Comparison of ENCODE assay signal across 1 cellular context in the genomic region with DNA sequence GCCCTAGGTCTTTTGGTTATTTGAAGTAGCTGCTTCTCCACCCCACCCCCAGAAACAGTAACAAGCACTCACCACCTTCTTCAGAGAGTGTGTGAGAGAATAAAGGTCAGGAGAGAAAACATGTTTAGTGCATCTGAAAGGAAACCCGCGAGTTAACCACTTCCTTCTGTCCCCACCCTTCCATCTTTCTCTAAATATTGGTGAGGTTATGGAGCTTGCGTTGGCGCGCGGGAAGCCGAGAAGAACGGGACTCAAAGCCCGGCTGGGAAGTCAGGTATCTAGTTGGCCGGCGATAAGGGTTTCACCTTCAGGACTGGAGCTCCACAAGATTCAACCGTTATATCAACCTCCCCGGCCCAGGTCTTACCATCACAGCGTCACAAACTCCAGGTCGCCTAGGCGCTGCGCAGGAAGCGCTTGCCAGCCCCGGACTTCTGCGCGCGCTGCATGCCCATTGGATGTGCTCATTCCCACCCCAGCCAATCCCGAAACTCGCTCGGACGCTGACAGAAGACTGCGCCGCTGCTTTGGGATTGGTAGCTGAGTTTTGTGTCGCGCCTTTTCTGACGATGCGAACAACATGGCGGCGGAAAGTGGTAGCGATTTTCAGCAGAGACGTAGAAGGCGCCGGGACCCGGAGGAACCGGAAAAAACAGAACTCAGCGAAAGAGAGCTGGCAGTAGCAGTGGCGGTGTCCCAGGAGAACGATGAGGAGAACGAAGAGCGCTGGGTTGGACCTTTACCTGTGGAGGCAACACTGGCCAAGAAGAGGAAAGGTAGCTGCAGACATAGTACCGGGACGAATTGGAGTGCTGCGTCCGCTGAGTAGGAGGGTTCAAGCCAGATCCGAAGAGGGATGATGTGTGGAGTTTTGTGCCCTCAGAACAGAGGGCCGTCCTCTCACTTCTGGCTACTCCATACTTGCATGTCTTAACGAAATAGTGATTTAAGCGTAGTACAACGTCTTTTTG.
TF ChIP-seq lines count a peak whose summit lies in the region.

A gene with protein sequence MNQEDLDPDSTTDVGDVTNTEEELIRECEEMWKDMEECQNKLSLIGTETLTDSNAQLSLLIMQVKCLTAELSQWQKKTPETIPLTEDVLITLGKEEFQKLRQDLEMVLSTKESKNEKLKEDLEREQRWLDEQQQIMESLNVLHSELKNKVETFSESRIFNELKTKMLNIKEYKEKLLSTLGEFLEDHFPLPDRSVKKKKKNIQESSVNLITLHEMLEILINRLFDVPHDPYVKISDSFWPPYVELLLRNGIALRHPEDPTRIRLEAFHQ (minus strand): TSS at position 438 of the 971 bp plus-strand sequence. CDS start 8,261 bp downstream, outside the sequence.
A gene (plus strand): TSS at position 566 of the 971 bp plus-strand sequence. CDS start 15 bp downstream, at position 581.

TF ChIP-seq in HepG2, 621 proteins besides CTCF, POLR2A, EP300 and RAD21 (continued from another document and continues in another):
- TF ChIP-seq ZNF432 (CRISPR knock-in tag; IDR thresholded peaks at IDR 0.05; ENCODE audit: borderline replicate concordance) (no peak), ZNF652 (CRISPR knock-in tag; IDR thresholded peaks at IDR 0.05; ENCODE audit: borderline replicate concordance, low read depth) (no peak), ISL2 (CRISPR knock-in tag; IDR thresholded peaks at IDR 0.05) (peak; percentile 55), RELA (CRISPR knock-in tag; IDR thresholded peaks at IDR 0.05) (0 out of 2 replicates have a peak, but pooled peaks have one; percentile 61), ZNF292 (CRISPR knock-in tag; IDR thresholded peaks at IDR 0.05; ENCODE audit: borderline replicate concordance, low read depth) (peak; percentile 30; the same call in 1 of the 2 replicates), GTF3A (CRISPR knock-in tag; conservative IDR thresholded peaks at IDR 0.05) (no peak), ZNF772 (CRISPR knock-in tag; IDR thresholded peaks at IDR 0.05) (peak; percentile 37; the same call in 1 of the 2 replicates), TOPORS (CRISPR knock-in tag; IDR thresholded peaks at IDR 0.05) (peak; percentile 70; the same call in 1 of the 2 replicates), ZBTB42 (CRISPR knock-in tag; IDR thresholded peaks at IDR 0.05) (0 out of 2 replicates have a peak, but pooled peaks have one; percentile 55), HOXA9 (CRISPR knock-in tag; IDR thresholded peaks at IDR 0.05; ENCODE audit: borderline replicate concordance) (no peak), ZKSCAN5 (CRISPR knock-in tag; IDR thresholded peaks at IDR 0.05) (no peak), ZNF773 (CRISPR knock-in tag; IDR thresholded peaks at IDR 0.05; ENCODE audit: borderline replicate concordance) (peak; percentile 71; the same call in 1 of the 2 replicates), ZMYM4 (CRISPR knock-in tag; IDR thresholded peaks at IDR 0.05) (peak; percentile 100), CBX5 (CRISPR knock-in tag; IDR thresholded peaks at IDR 0.05; ENCODE audit: borderline replicate concordance) (peak; percentile 15; the same call in 1 of the 2 replicates), JUNB (CRISPR knock-in tag; IDR thresholded peaks at IDR 0.05; ENCODE audit: borderline replicate concordance) (no peak), ZNF337 (CRISPR knock-in tag; IDR thresholded peaks at IDR 0.05; ENCODE audit: borderline replicate concordance, low read depth) (no peak), ZNF557 (CRISPR knock-in tag; IDR thresholded peaks at IDR 0.05) (0 out of 2 replicates have a peak, but pooled peaks have one; percentile 57)
- TF ChIP-seq, protein P1, sequence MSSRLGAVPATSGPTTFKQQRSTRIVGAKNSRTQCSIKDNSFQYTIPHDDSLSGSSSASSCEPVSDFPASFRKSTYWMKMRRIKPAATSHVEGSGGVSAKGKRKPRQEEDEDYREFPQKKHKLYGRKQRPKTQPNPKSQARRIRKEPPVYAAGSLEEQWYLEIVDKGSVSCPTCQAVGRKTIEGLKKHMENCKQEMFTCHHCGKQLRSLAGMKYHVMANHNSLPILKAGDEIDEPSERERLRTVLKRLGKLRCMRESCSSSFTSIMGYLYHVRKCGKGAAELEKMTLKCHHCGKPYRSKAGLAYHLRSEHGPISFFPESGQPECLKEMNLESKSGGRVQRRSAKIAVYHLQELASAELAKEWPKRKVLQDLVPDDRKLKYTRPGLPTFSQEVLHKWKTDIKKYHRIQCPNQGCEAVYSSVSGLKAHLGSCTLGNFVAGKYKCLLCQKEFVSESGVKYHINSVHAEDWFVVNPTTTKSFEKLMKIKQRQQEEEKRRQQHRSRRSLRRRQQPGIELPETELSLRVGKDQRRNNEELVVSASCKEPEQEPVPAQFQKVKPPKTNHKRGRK (CRISPR knock-in tag; IDR thresholded peaks at IDR 0.05) = no peak
- TF ChIP-seq, protein P2, sequence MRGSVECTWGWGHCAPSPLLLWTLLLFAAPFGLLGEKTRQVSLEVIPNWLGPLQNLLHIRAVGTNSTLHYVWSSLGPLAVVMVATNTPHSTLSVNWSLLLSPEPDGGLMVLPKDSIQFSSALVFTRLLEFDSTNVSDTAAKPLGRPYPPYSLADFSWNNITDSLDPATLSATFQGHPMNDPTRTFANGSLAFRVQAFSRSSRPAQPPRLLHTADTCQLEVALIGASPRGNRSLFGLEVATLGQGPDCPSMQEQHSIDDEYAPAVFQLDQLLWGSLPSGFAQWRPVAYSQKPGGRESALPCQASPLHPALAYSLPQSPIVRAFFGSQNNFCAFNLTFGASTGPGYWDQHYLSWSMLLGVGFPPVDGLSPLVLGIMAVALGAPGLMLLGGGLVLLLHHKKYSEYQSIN (CRISPR knock-in tag; IDR thresholded peaks at IDR 0.05; ENCODE audit: borderline replicate concordance) = no peak
- TF ChIP-seq, protein P3, sequence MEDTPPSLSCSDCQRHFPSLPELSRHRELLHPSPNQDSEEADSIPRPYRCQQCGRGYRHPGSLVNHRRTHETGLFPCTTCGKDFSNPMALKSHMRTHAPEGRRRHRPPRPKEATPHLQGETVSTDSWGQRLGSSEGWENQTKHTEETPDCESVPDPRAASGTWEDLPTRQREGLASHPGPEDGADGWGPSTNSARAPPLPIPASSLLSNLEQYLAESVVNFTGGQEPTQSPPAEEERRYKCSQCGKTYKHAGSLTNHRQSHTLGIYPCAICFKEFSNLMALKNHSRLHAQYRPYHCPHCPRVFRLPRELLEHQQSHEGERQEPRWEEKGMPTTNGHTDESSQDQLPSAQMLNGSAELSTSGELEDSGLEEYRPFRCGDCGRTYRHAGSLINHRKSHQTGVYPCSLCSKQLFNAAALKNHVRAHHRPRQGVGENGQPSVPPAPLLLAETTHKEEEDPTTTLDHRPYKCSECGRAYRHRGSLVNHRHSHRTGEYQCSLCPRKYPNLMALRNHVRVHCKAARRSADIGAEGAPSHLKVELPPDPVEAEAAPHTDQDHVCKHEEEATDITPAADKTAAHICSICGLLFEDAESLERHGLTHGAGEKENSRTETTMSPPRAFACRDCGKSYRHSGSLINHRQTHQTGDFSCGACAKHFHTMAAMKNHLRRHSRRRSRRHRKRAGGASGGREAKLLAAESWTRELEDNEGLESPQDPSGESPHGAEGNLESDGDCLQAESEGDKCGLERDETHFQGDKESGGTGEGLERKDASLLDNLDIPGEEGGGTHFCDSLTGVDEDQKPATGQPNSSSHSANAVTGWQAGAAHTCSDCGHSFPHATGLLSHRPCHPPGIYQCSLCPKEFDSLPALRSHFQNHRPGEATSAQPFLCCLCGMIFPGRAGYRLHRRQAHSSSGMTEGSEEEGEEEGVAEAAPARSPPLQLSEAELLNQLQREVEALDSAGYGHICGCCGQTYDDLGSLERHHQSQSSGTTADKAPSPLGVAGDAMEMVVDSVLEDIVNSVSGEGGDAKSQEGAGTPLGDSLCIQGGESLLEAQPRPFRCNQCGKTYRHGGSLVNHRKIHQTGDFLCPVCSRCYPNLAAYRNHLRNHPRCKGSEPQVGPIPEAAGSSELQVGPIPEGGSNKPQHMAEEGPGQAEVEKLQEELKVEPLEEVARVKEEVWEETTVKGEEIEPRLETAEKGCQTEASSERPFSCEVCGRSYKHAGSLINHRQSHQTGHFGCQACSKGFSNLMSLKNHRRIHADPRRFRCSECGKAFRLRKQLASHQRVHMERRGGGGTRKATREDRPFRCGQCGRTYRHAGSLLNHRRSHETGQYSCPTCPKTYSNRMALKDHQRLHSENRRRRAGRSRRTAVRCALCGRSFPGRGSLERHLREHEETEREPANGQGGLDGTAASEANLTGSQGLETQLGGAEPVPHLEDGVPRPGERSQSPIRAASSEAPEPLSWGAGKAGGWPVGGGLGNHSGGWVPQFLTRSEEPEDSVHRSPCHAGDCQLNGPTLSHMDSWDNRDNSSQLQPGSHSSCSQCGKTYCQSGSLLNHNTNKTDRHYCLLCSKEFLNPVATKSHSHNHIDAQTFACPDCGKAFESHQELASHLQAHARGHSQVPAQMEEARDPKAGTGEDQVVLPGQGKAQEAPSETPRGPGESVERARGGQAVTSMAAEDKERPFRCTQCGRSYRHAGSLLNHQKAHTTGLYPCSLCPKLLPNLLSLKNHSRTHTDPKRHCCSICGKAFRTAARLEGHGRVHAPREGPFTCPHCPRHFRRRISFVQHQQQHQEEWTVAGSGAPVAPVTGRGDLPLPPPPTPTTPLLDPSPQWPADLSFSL (CRISPR knock-in tag; IDR thresholded peaks at IDR 0.05) = 0 out of 2 replicates have a peak, but pooled peaks have one; percentile 16
- TF ChIP-seq, protein P4, sequence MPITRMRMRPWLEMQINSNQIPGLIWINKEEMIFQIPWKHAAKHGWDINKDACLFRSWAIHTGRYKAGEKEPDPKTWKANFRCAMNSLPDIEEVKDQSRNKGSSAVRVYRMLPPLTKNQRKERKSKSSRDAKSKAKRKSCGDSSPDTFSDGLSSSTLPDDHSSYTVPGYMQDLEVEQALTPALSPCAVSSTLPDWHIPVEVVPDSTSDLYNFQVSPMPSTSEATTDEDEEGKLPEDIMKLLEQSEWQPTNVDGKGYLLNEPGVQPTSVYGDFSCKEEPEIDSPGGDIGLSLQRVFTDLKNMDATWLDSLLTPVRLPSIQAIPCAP (CRISPR knock-in tag; IDR thresholded peaks at IDR 0.05; ENCODE audit: low read depth) = no peak
- TF ChIP-seq, protein P5, sequence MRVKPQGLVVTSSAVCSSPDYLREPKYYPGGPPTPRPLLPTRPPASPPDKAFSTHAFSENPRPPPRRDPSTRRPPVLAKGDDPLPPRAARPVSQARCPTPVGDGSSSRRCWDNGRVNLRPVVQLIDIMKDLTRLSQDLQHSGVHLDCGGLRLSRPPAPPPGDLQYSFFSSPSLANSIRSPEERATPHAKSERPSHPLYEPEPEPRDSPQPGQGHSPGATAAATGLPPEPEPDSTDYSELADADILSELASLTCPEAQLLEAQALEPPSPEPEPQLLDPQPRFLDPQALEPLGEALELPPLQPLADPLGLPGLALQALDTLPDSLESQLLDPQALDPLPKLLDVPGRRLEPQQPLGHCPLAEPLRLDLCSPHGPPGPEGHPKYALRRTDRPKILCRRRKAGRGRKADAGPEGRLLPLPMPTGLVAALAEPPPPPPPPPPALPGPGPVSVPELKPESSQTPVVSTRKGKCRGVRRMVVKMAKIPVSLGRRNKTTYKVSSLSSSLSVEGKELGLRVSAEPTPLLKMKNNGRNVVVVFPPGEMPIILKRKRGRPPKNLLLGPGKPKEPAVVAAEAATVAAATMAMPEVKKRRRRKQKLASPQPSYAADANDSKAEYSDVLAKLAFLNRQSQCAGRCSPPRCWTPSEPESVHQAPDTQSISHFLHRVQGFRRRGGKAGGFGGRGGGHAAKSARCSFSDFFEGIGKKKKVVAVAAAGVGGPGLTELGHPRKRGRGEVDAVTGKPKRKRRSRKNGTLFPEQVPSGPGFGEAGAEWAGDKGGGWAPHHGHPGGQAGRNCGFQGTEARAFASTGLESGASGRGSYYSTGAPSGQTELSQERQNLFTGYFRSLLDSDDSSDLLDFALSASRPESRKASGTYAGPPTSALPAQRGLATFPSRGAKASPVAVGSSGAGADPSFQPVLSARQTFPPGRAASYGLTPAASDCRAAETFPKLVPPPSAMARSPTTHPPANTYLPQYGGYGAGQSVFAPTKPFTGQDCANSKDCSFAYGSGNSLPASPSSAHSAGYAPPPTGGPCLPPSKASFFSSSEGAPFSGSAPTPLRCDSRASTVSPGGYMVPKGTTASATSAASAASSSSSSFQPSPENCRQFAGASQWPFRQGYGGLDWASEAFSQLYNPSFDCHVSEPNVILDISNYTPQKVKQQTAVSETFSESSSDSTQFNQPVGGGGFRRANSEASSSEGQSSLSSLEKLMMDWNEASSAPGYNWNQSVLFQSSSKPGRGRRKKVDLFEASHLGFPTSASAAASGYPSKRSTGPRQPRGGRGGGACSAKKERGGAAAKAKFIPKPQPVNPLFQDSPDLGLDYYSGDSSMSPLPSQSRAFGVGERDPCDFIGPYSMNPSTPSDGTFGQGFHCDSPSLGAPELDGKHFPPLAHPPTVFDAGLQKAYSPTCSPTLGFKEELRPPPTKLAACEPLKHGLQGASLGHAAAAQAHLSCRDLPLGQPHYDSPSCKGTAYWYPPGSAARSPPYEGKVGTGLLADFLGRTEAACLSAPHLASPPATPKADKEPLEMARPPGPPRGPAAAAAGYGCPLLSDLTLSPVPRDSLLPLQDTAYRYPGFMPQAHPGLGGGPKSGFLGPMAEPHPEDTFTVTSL (CRISPR knock-in tag; IDR thresholded peaks at IDR 0.05; ENCODE audit: borderline replicate concordance) = no peak
- TF ChIP-seq, protein P6, sequence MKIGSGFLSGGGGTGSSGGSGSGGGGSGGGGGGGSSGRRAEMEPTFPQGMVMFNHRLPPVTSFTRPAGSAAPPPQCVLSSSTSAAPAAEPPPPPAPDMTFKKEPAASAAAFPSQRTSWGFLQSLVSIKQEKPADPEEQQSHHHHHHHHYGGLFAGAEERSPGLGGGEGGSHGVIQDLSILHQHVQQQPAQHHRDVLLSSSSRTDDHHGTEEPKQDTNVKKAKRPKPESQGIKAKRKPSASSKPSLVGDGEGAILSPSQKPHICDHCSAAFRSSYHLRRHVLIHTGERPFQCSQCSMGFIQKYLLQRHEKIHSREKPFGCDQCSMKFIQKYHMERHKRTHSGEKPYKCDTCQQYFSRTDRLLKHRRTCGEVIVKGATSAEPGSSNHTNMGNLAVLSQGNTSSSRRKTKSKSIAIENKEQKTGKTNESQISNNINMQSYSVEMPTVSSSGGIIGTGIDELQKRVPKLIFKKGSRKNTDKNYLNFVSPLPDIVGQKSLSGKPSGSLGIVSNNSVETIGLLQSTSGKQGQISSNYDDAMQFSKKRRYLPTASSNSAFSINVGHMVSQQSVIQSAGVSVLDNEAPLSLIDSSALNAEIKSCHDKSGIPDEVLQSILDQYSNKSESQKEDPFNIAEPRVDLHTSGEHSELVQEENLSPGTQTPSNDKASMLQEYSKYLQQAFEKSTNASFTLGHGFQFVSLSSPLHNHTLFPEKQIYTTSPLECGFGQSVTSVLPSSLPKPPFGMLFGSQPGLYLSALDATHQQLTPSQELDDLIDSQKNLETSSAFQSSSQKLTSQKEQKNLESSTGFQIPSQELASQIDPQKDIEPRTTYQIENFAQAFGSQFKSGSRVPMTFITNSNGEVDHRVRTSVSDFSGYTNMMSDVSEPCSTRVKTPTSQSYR (CRISPR knock-in tag; IDR thresholded peaks at IDR 0.05; ENCODE audit: borderline replicate concordance) = no peak
- TF ChIP-seq, protein P7, sequence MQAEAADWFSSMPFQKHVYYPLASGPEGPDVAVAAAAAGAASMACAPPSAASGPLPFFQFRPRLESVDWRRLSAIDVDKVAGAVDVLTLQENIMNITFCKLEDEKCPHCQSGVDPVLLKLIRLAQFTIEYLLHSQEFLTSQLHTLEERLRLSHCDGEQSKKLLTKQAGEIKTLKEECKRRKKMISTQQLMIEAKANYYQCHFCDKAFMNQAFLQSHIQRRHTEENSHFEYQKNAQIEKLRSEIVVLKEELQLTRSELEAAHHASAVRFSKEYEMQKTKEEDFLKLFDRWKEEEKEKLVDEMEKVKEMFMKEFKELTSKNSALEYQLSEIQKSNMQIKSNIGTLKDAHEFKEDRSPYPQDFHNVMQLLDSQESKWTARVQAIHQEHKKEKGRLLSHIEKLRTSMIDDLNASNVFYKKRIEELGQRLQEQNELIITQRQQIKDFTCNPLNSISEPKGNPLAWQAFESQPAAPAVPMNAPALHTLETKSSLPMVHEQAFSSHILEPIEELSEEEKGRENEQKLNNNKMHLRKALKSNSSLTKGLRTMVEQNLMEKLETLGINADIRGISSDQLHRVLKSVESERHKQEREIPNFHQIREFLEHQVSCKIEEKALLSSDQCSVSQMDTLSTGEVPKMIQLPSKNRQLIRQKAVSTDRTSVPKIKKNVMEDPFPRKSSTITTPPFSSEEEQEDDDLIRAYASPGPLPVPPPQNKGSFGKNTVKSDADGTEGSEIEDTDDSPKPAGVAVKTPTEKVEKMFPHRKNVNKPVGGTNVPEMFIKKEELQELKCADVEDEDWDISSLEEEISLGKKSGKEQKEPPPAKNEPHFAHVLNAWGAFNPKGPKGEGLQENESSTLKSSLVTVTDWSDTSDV (CRISPR knock-in tag; IDR thresholded peaks at IDR 0.05) = no peak
